In genomic region chr9:81619353-81620008, GRCh38 we compare ENCODE assay signal across 9 cellular contexts.
DNase-seq lines count a peak whose midpoint lies in the region; ATAC-seq and TF ChIP-seq lines count a peak whose summit lies in the region.
"Had no signal": no experiment of that assay in that cellular context is flagged by ENCODE, and none has a peak within 500 bp of the region (broad histone marks: within the 10 kb centered on the region; RNA-seq: fewer than 3 reads in every experiment).

No MANE protein-coding gene starts in this region.

- H3K4me1 ChIP-seq in transverse colon = peaks cover 0 to 14% (median 3%) of the 10 kb centered on the region in 4 donors

- 65 to 68% methylated on average over 3 of the region's 3 CpGs for WGBS in transverse colon (ENCODE audit: low coverage in 1 of 2), 2 donors

- TF ChIP-seq CTCF in AG09319 (IDR thresholded peaks at IDR 0.05; ENCODE audit: low read depth, low read length) (no peak; the same call in none of the 2 replicates), foreskin fibroblast (IDR thresholded peaks at IDR 0.05; ENCODE audit: low read depth, low read length) (peak; percentile 4), GM13976 (IDR thresholded peaks at IDR 0.05; ENCODE audit: borderline replicate concordance, control extremely low read depth, extremely low read depth, insufficient read depth, missing control alignments) (no peak), transverse colon (IDR thresholded peaks at IDR 0.05) (no peak)

- TF ChIP-seq POLR2A in transverse colon (IDR thresholded peaks at IDR 0.05) = no peak

- peak overlapping the region in 2 of 4 donors; percentile 12 to 18 for H3K27ac ChIP-seq in transverse colon

- ATAC-seq in GM21390 (IDR thresholded peaks at IDR 0.05; ENCODE audit: unreplicated experiment) = peak; percentile 46
- no peak for ATAC-seq in left cardiac atrium

- TF ChIP-seq EP300 in transverse colon (IDR thresholded peaks at IDR 0.05; ENCODE audit: low read depth) = no peak

- intact Hi-C loops in transverse colon (cut with DNase I; ENCODE audit: low total_unique reads) (no loop called here), left cardiac atrium (cut with DNase I) (loop anchor here in 1 of 2 donors (10.0 kb wide), 1 partner anchor 65 kb away; the partner anchor contains the start of gene TLE1)

- no peaks in the 10 kb centered on the region for H3K27me3 ChIP-seq in transverse colon

- no peaks in the 10 kb centered on the region for H3K9me3 ChIP-seq in transverse colon

- in situ Hi-C loops in GM13976 (cut with MboI; ENCODE audit: low sequenced_read_pairs, unreplicated experiment) = no loop called here
- in situ Hi-C loops in transverse colon (cut with MboI; ENCODE audit: low pct_ligation_motif_present in 1 of 4, low pct_unique_long_range_greater_than_20kb in 1 of 4, low sequenced_read_pairs in 3 of 4) = loop anchor here in 2 of 4 donors (10.0 to 25.0 kb wide), 4 partner anchors 65 to 232 kb away; no protein-coding TSS in a partner anchor

- DNase-seq in AG09319 (ENCODE audit: extremely low read depth, low read depth) (peak; percentile 76), NCI-H2107 (lab: John Stamatoyannopoulos, UW) (peak; percentile 35), foreskin fibroblast (peak; percentile 85 to 91), GM13976 (ENCODE audit: low spot score) (no peak), OCI-M2 (lab: John Stamatoyannopoulos, UW; ENCODE audit: unreplicated experiment) (no peak), transverse colon (no peak), left cardiac atrium (no peak)
- DNase-seq: CD4-positive, alpha-beta T cell had no signal

- H3K36me3 ChIP-seq in transverse colon = peaks cover 0 to 5% (median 0%) of the 10 kb centered on the region in 4 donors

- H3K4me3 ChIP-seq in foreskin fibroblast (ENCODE audit: low read depth in 1 of 2, low read length in 2 of 2) (no peak overlapping the region), transverse colon (no peak overlapping the region)

Comparison
In these comparisons a context has a peak if more than half of its experiments do, and no peak if none do; other contexts are left out.
1. DNase-seq: peak in AG09319 (single experiment), NCI-H2107 (single experiment) and foreskin fibroblast (2 of 2); none in GM13976 (single experiment), OCI-M2 (single experiment), transverse colon (single experiment) and left cardiac atrium (single experiment).